In genomic region chrX:69396916-69397315, GRCh38 we compare ENCODE assay signal across 25 cellular contexts.
"Had no signal": no experiment of that assay in that cellular context is flagged by ENCODE, and none has a peak within 500 bp of the region (broad histone marks: within the 10 kb centered on the region; RNA-seq: fewer than 3 reads in every experiment).

No MANE protein-coding gene starts in this region.

- DNase-seq: activated CD4-positive, alpha-beta T cell treated with anti-CD3 and anti-CD28 coated beads for 36 hours; activated CD4-positive, alpha-beta T cell treated with anti-CD3 and anti-CD28 coated beads, Interleukin-2, amount 50 U/mL, for 48 hours; activated CD8-positive, alpha-beta memory T cell treated with anti-CD3 and anti-CD28 coated beads, Interleukin-2, amount 50 U/mL, for 48 hours; activated naive CD4-positive, alpha-beta T cell treated with Interleukin-2 at 50 U/mL for 16 hours; activated naive CD8-positive, alpha-beta T cell treated with anti-CD3 and anti-CD28 coated beads for 36 hours; activated T-cell treated with anti-CD3 and anti-CD28 coated beads, Interleukin-2, amount 50 U/mL, for 48 hours; central memory CD4-positive, alpha-beta T cell; dermis blood vessel endothelial cell; effector memory CD4-positive, alpha-beta T cell; head of caudate nucleus; hypothalamus; left ventricle myocardium inferior; naive thymus-derived CD8-positive, alpha-beta T cell; right lobe of liver; stimulated activated CD4-positive, alpha-beta T cell treated with anti-CD3 and anti-CD28 coated beads, Interleukin-2, amount 100 ng/mL, for 24 hours; stimulated activated naive CD8-positive, alpha-beta T cell treated with anti-CD3 and anti-CD28 coated beads, Interleukin-15, amount 100 ng/mL, for 72 hours; T-cell had no signal

- H3K9me3 ChIP-seq: esophagus muscularis mucosa, gastroesophageal sphincter, left ventricle myocardium inferior, right lobe of liver, suprapubic skin, tibial nerve had no signal

- H3K4me1 Mint-ChIP-seq: activated CD4-positive, alpha-beta T cell treated with anti-CD3 and anti-CD28 coated beads for 36 hours; activated naive CD8-positive, alpha-beta T cell treated with anti-CD3 and anti-CD28 coated beads for 36 hours; mesothelial cell of epicardium; naive thymus-derived CD8-positive, alpha-beta T cell; stimulated activated effector memory CD8-positive, alpha-beta T cell treated with anti-CD3 and anti-CD28 coated beads, Interleukin-12 subunit alpha, Interleukin-12 subunit beta, amount 100 ng/mL, for 72 hours; stimulated activated naive CD8-positive, alpha-beta T cell treated with anti-CD3 and anti-CD28 coated beads, Interleukin-15, amount 100 ng/mL, for 72 hours; T-cell had no signal

- H3K4me3 ChIP-seq: esophagus muscularis mucosa, gastroesophageal sphincter, left ventricle myocardium inferior, right lobe of liver, skin epidermis, suprapubic skin, tibial nerve had no signal

- H3K36me3 ChIP-seq: esophagus muscularis mucosa, gastroesophageal sphincter, left ventricle myocardium inferior, right lobe of liver, suprapubic skin, tibial nerve had no signal

- ATAC-seq: activated CD4-positive, alpha-beta T cell treated with anti-CD3 and anti-CD28 coated beads for 36 hours; gastroesophageal sphincter; naive thymus-derived CD8-positive, alpha-beta T cell; right lobe of liver; stimulated activated effector memory CD8-positive, alpha-beta T cell treated with anti-CD3 and anti-CD28 coated beads, Interleukin-12 subunit alpha, Interleukin-12 subunit beta, amount 100 ng/mL, for 72 hours; stimulated activated naive CD8-positive, alpha-beta T cell treated with anti-CD3 and anti-CD28 coated beads, Interleukin-15, amount 100 ng/mL, for 72 hours; T-cell had no signal

- H3K9me3 Mint-ChIP-seq: activated naive CD8-positive, alpha-beta T cell treated with anti-CD3 and anti-CD28 coated beads for 36 hours; naive thymus-derived CD8-positive, alpha-beta T cell; stimulated activated effector memory CD8-positive, alpha-beta T cell treated with anti-CD3 and anti-CD28 coated beads, Interleukin-12 subunit alpha, Interleukin-12 subunit beta, amount 100 ng/mL, for 72 hours; stimulated activated naive CD8-positive, alpha-beta T cell treated with anti-CD3 and anti-CD28 coated beads, Interleukin-15, amount 100 ng/mL, for 72 hours; T-cell; T-helper 2 cell treated with Interferon-gamma antibody and Interleukin-4, amounts not matched to agents 5 μg/mL and 100 μg/mL, for 36 hours had no signal

- H3K4me3 Mint-ChIP-seq: activated CD4-positive, alpha-beta T cell treated with anti-CD3 and anti-CD28 coated beads for 36 hours; activated naive CD8-positive, alpha-beta T cell treated with anti-CD3 and anti-CD28 coated beads for 36 hours; mesothelial cell of epicardium; naive thymus-derived CD8-positive, alpha-beta T cell; stimulated activated effector memory CD8-positive, alpha-beta T cell treated with anti-CD3 and anti-CD28 coated beads, Interleukin-12 subunit alpha, Interleukin-12 subunit beta, amount 100 ng/mL, for 72 hours; stimulated activated naive CD8-positive, alpha-beta T cell treated with anti-CD3 and anti-CD28 coated beads, Interleukin-15, amount 100 ng/mL, for 72 hours; T-cell; T-helper 2 cell treated with Interferon-gamma antibody and Interleukin-4, amounts not matched to agents 5 μg/mL and 100 μg/mL, for 36 hours had no signal

- H3K27me3 ChIP-seq: esophagus muscularis mucosa, gastroesophageal sphincter, right lobe of liver, suprapubic skin had no signal

- H3K27ac ChIP-seq: esophagus muscularis mucosa, gastroesophageal sphincter, left ventricle myocardium inferior, right lobe of liver, skin epidermis, suprapubic skin, tibial nerve had no signal

- H3K36me3 Mint-ChIP-seq: activated naive CD8-positive, alpha-beta T cell treated with anti-CD3 and anti-CD28 coated beads for 36 hours; mesothelial cell of epicardium; naive thymus-derived CD8-positive, alpha-beta T cell; stimulated activated effector memory CD8-positive, alpha-beta T cell treated with anti-CD3 and anti-CD28 coated beads, Interleukin-12 subunit alpha, Interleukin-12 subunit beta, amount 100 ng/mL, for 72 hours; T-cell had no signal

- H3K27ac Mint-ChIP-seq: activated CD4-positive, alpha-beta T cell treated with anti-CD3 and anti-CD28 coated beads for 36 hours; activated naive CD8-positive, alpha-beta T cell treated with anti-CD3 and anti-CD28 coated beads for 36 hours; mesothelial cell of epicardium; naive thymus-derived CD8-positive, alpha-beta T cell; stimulated activated effector memory CD8-positive, alpha-beta T cell treated with anti-CD3 and anti-CD28 coated beads, Interleukin-12 subunit alpha, Interleukin-12 subunit beta, amount 100 ng/mL, for 72 hours; stimulated activated naive CD8-positive, alpha-beta T cell treated with anti-CD3 and anti-CD28 coated beads, Interleukin-15, amount 100 ng/mL, for 72 hours; T-cell; T-helper 2 cell treated with Interferon-gamma antibody and Interleukin-4, amounts not matched to agents 5 μg/mL and 100 μg/mL, for 36 hours had no signal

- H3K4me1 ChIP-seq: esophagus muscularis mucosa, gastroesophageal sphincter, left ventricle myocardium inferior, right lobe of liver, suprapubic skin, tibial nerve had no signal

- H3K27me3 Mint-ChIP-seq: activated CD4-positive, alpha-beta T cell treated with anti-CD3 and anti-CD28 coated beads for 36 hours; stimulated activated naive CD8-positive, alpha-beta T cell treated with anti-CD3 and anti-CD28 coated beads, Interleukin-15, amount 100 ng/mL, for 72 hours had no signal
